Comparison of ENCODE assay signal across 8 cellular contexts in genomic region chr14:91113829-91114078, GRCh38. TPM values are rescaled to one million over a fixed set of nuclear protein-coding genes. Genes with fewer than 3 reads are reported as not detected.
DNase-seq lines count a peak whose midpoint lies in the region; ATAC-seq, FAIRE-seq and TF ChIP-seq lines count a peak whose summit lies in the region.

DGLUCY (plus strand) TSS chr14:91114073; CDS start chr14:91160295, 46,222 bp downstream.

- CTCF ChIA-PET in A549 (lab: Yijun Ruan, JAX) (interaction anchor here (0.6 to 1.3 kb wide), 7 partner anchors 58 to 215 kb away, joined by 3 to 4 read pairs (median 3); no protein-coding TSS in a partner anchor), OCI-LY7 (lab: Charles Lee; ENCODE audit: unreplicated experiment) (interaction anchor here (0.6 kb wide), 2 partner anchors 186 to 240 kb away, joined by 3 read pairs; no protein-coding TSS in a partner anchor)

- H3K4me2 ChIP-seq in A549 (peak within 1 kb of the TSS; percentile 84), OCI-LY7 (ENCODE audit: low read length) (peak within 1 kb of the TSS; percentile 100)

- ATAC-seq in A549 (peak; percentile 97 to 98), GM18499 (IDR thresholded peaks at IDR 0.05; ENCODE audit: insufficient read depth, unreplicated experiment) (peak; percentile 45), HG03039 (IDR thresholded peaks at IDR 0.05; ENCODE audit: unreplicated experiment) (peak; percentile 70), left colon (peak; percentile 67)

- H3K9me2 ChIP-seq in OCI-LY7 (ENCODE audit: insufficient read depth, low read length), result no peaks in the 10 kb centered on the region

- TF ChIP-seq POLR2A in A549 (IDR thresholded peaks at IDR 0.05; ENCODE audit: low read length), result no peak

- peaks cover 25% of the 10 kb centered on the region for H3K4me1 ChIP-seq in A549
- peaks cover 25% of the 10 kb centered on the region for H3K4me1 ChIP-seq in OCI-LY7 (ENCODE audit: insufficient read depth, low read length, poor library complexity, severe bottlenecking)

- peak within 1 kb of the TSS; percentile 85 for H2AFZ ChIP-seq in OCI-LY7 (ENCODE audit: low read length)

- intact Hi-C loops in OCI-LY7 (cut with micrococcal nuclease; ENCODE audit: unreplicated experiment), result loop anchor here (1.0 kb wide), 1 partner anchor 53 kb away; the partner anchor contains the start of gene RPS6KA5
- intact Hi-C loops in left colon (cut with DNase I, micrococcal nuclease), result no loop called here

- FAIRE-seq in A549 (lab: Jason Lieb, UNC), result no peak

- TF ChIP-seq CTCF in A549 (IDR thresholded peaks at IDR 0.05) (no peak), OCI-LY7 (conservative IDR thresholded peaks at IDR 0.05; ENCODE audit: low read length) (no peak)

- H3K36me3 ChIP-seq in OCI-LY7 (ENCODE audit: insufficient read depth, low read length), result peaks cover 27% of the 10 kb centered on the region

- BruUV-seq in OCI-LY7 (replicated peaks; lab: Mats Ljungman, UMichigan), result no TSS peak

- no peak for TF ChIP-seq RAD21 in A549 (conservative IDR thresholded peaks at IDR 0.05 in 1 of 2, IDR thresholded peaks at IDR 0.05 in 1 of 2)

- POLR2A ChIA-PET in A549 (lab: Yijun Ruan, JAX) (interaction anchor here (0.8 to 2.2 kb wide), 3 partner anchors 13 to 53 kb away, joined by 3 to 13 read pairs (median 4); partner anchors contain the start of gene RPS6KA5), OCI-LY7 (lab: Charles Lee) (interaction anchor here (0.8 to 2.6 kb wide), 6 partner anchors 15 to 53 kb away, joined by 3 to 14 read pairs (median 3); partner anchors contain the start of gene RPS6KA5)

- H3K79me2 ChIP-seq in OCI-LY7 (ENCODE audit: insufficient read depth, low read depth, low read length), result peaks cover 28% of the 10 kb centered on the region

- no peaks in the 10 kb centered on the region for H4K20me1 ChIP-seq in OCI-LY7 (ENCODE audit: insufficient read depth, low read length)

- DNase-seq in A549 (ENCODE audit: low read depth in 1 of 2, low spot score in 1 of 2) (peak; percentile 68 to 81), OCI-LY7 (ENCODE audit: low spot score) (peak; percentile 87), cerebellum (ENCODE audit: low spot score) (peak; percentile 89), left colon (peak; percentile 86 to 87), DMS53 treated with DMSO at 0.1 percent for 48 hours (lab: John Stamatoyannopoulos, UW; ENCODE audit: unreplicated experiment) (no peak)
- peak; percentile 67 to 69 for DNase-seq in stimulated activated CD8-positive, alpha-beta memory T cell treated with anti-CD3 and anti-CD28 coated beads, Interleukin-15, amount 100 ng/mL, for 48 hours (ENCODE audit: low read depth in 2 of 2)

- H3K4me3 ChIP-seq in A549 (peak within 1 kb of the TSS; percentile 45), OCI-LY7 (ENCODE audit: low read depth, low read length, poor library complexity, severe bottlenecking) (peak within 1 kb of the TSS; percentile 86)

- H3K27ac ChIP-seq in A549 (peak within 1 kb of the TSS; percentile 83 to 90), OCI-LY7 (ENCODE audit: low read depth, low read length, poor library complexity, severe bottlenecking) (peak within 1 kb of the TSS; percentile 73)

- no peak for TF ChIP-seq EP300 in A549 (IDR thresholded peaks at IDR 0.05)

- 0% methylated on average over 5 of the region's 5 CpGs for WGBS in A549 (ENCODE audit: missing lambda C conversion rate)

- no peaks in the 10 kb centered on the region for H3K9me3 ChIP-seq in A549
- no peaks in the 10 kb centered on the region for H3K9me3 ChIP-seq in OCI-LY7 (ENCODE audit: low read length)

TF ChIP-seq in A549, 52 proteins besides CTCF, POLR2A, EP300 and RAD21:
- TF ChIP-seq HOXA7 (CRISPR knock-in tag; IDR thresholded peaks at IDR 0.05) (no peak), E2F6 (IDR thresholded peaks at IDR 0.05; ENCODE audit: borderline replicate concordance, low read depth) (peak; percentile 81), USF2 (IDR thresholded peaks at IDR 0.05) (peak; percentile 77; the same call in 1 of the 2 replicates), MYC (IDR thresholded peaks at IDR 0.05; ENCODE audit: borderline replicate concordance, low read length) (peak; percentile 56; the same call in 1 of the 2 replicates), RCOR1 (IDR thresholded peaks at IDR 0.05; ENCODE audit: low read depth, low read length) (no peak)
TF ChIP-seq in A549: peak in this region for 3.

RNA-seq across cellular contexts. Expression of gene DGLUCY, which starts in this region (rescaled TPM):
- polyA plus RNA-seq in A549 (2011; rRNA removed), result 14.4 and 17.9 TPM in 2 replicates
- polyA plus RNA-seq in A549 (2012; cell fraction: cytosol; rRNA removed), result 13.3 and 15.7 TPM in 2 replicates
- 36.5 and 41.5 TPM in 2 replicates for polyA plus RNA-seq in A549 (2012; cell fraction: nucleus; rRNA removed)
- 17.5 to 19.4 TPM (median 18.2 TPM) in 3 replicates for polyA plus RNA-seq in A549 (2017; fragmentation: RNase III; extraction: RNeasy Plus Mini Kit Qiagen cat#74134 plus additional on column Dnase treatment)
- polyA minus RNA-seq in A549 (2011; rRNA and poly(A)+ RNA removed), result 25.3 and 26.0 TPM in 2 replicates
- total RNA-seq in OCI-LY7 (2014; rRNA removed; shearing (Covaris generic)), result 30.2 and 37.6 TPM in 2 replicates
- total RNA-seq in OCI-LY7 (2022), result 56.8 and 60.2 TPM in 2 replicates
- total RNA-seq in cerebellum, result 31.6 TPM
- total RNA-seq in left colon, result 100 to 1,000 TPM in 1 of 2 donors, 10 to 100 TPM in 1; 98.7 to 107 TPM

Comparison
In these comparisons a context has a peak if more than half of its experiments do, and no peak if none do; other contexts are left out.
1. ATAC-seq: peak in every context shown above with its lines; median percentile 98 in A549; 70 in HG03039; 67 in left colon; 45 in GM18499.